Comparison of ENCODE assay signal across 28 cellular contexts in genomic region chr9:122366074-122366672, GRCh38. TPM values are rescaled to one million over a fixed set of nuclear protein-coding genes. Genes with fewer than 3 reads are reported as not detected.
DNase-seq lines count a peak whose midpoint lies in the region; ATAC-seq and TF ChIP-seq lines count a peak whose summit lies in the region.
"Had no signal": no experiment of that assay in that cellular context is flagged by ENCODE, and none has a peak within 500 bp of the region (broad histone marks: within the 10 kb centered on the region; RNA-seq: fewer than 3 reads in every experiment).

No MANE protein-coding gene starts in this region.

- no TSS peak for BruUV-seq in PC-3 (replicated peaks; lab: Mats Ljungman, UMichigan)

- TF ChIP-seq CTCF in PC-3 (conservative IDR thresholded peaks at IDR 0.05; ENCODE audit: low read depth, low read length), result no peak
- no peak for TF ChIP-seq CTCF in esophagus muscularis mucosa (IDR thresholded peaks at IDR 0.05)
- TF ChIP-seq CTCF in prostate gland (IDR thresholded peaks at IDR 0.05), result no peak

- POLR2A ChIA-PET in PC-3 (lab: Charles Lee; ENCODE audit: unreplicated experiment), result no interaction called here

- H3K36me3 ChIP-seq in PC-3 (ENCODE audit: low read depth, low read length) (no peaks in the 10 kb centered on the region), esophagus muscularis mucosa (no peaks in the 10 kb centered on the region), prostate gland (no peaks in the 10 kb centered on the region), mesendoderm (ENCODE audit: control insufficient read depth, insufficient read depth, low read length) (no peaks in the 10 kb centered on the region)
- H3K36me3 ChIP-seq: pancreas, right lobe of liver, suprapubic skin had no signal

- H2BK15ac ChIP-seq in mesendoderm (replicated peaks; ENCODE audit: low read depth), result no peak overlapping the region

- H3K9ac ChIP-seq in PC-3 (ENCODE audit: low read length), result no peak overlapping the region
- H3K9ac ChIP-seq in mesendoderm (ENCODE audit: low read length), result no peak overlapping the region

- H3K4me1 ChIP-seq in PC-3 (ENCODE audit: insufficient read depth, low read length) (peaks cover 23% of the 10 kb centered on the region), esophagus muscularis mucosa (peaks cover 8 to 59% (median 47%) of the 10 kb centered on the region in 4 donors), prostate gland (replicated peaks) (peaks cover 3% of the 10 kb centered on the region), mesendoderm (ENCODE audit: control insufficient read depth, low read depth, low read length) (no peaks in the 10 kb centered on the region)
- H3K4me1 ChIP-seq: right lobe of liver had no signal

- H3K4me3 ChIP-seq in PC-3 (ENCODE audit: low read length), result no peak overlapping the region
- H3K4me3 ChIP-seq in esophagus muscularis mucosa, result no peak overlapping the region
- H3K4me3 ChIP-seq in prostate gland, result no peak overlapping the region
- no peak overlapping the region for H3K4me3 ChIP-seq in mesendoderm (ENCODE audit: low read length)
- H3K4me3 ChIP-seq: pancreas, right lobe of liver, suprapubic skin had no signal

- WGBS in esophagus muscularis mucosa, result 71% methylated on average over 4 of the region's 6 CpGs
- WGBS in prostate gland, result 20% methylated on average over 6 of the region's 6 CpGs
- no CpG with 5 or more reads among the region's 6 CpGs for WGBS in mesendoderm (ENCODE audit: extremely low coverage, insufficient coverage, low lambda C conversion rate)

- H3K27ac ChIP-seq in PC-3 (ENCODE audit: low read length), result no peak overlapping the region
- peak overlapping the region; percentile 79 to 86 (median 82) for H3K27ac ChIP-seq in esophagus muscularis mucosa (replicated peaks in 1 of 4)
- peak overlapping the region in 1 of 2 donors; percentile 10 for H3K27ac ChIP-seq in prostate gland
- no peak overlapping the region for H3K27ac ChIP-seq in mesendoderm (ENCODE audit: low read depth, low read length)
- H3K27ac ChIP-seq: HL-60, pancreas, right lobe of liver, suprapubic skin had no signal

- no peak overlapping the region for H3K4ac ChIP-seq in mesendoderm (ENCODE audit: low read depth, low read length)

- no peaks in the 10 kb centered on the region for H3K9me3 ChIP-seq in PC-3 (ENCODE audit: low read length)
- no peaks in the 10 kb centered on the region for H3K9me3 ChIP-seq in esophagus muscularis mucosa
- no peaks in the 10 kb centered on the region for H3K9me3 ChIP-seq in prostate gland
- H3K9me3 ChIP-seq: pancreas, right lobe of liver, suprapubic skin had no signal

- ATAC-seq in PC-3, result no peak
- no peak for ATAC-seq in GM19328 (IDR thresholded peaks at IDR 0.05; ENCODE audit: unreplicated experiment)
- ATAC-seq: esophagus mucosa; natural killer cell treated with Interleukin-12 subunit alpha and Interleukin-12 subunit beta and Interleukin-15 and Interleukin-18, amount 100 ng/mL, for 72 hours; pancreas; right lobe of liver; stimulated activated naive B cell treated with anti-CD40 and anti-IgM and Interleukin-4, amounts not matched to agents 10 μg/mL and 1 μg/mL and 100 μg/mL, for 72 hours had no signal

- H3F3A ChIP-seq in PC-3 (ENCODE audit: low read length, unreplicated experiment), result no peaks in the 10 kb centered on the region

- H4K8ac ChIP-seq in mesendoderm (ENCODE audit: low read depth, low read length), result no peak overlapping the region

- H3K79me1 ChIP-seq in mesendoderm (ENCODE audit: low read length), result no peaks in the 10 kb centered on the region

- no peak overlapping the region for H3K18ac ChIP-seq in mesendoderm (ENCODE audit: low read length)

- H3K4me2 ChIP-seq in PC-3 (ENCODE audit: low read length) (no peak overlapping the region), mesendoderm (ENCODE audit: low read length) (no peak overlapping the region)

- H3K27me3 ChIP-seq in PC-3 (ENCODE audit: low read length) (peaks cover 1% of the 10 kb centered on the region; the same call in 1 of the 2 replicates), esophagus muscularis mucosa (no peaks in the 10 kb centered on the region), prostate gland (replicated peaks; ENCODE audit: insufficient read depth) (no peaks in the 10 kb centered on the region), mesendoderm (ENCODE audit: insufficient read depth, low read length, poor library complexity) (peaks cover 4% of the 10 kb centered on the region)
- H3K27me3 ChIP-seq: pancreas, right lobe of liver, suprapubic skin had no signal

- intact Hi-C loops in PC-3 (cut with micrococcal nuclease), result loop anchor here (10.0 kb wide), 1 partner anchor 89 kb away; no protein-coding TSS in a partner anchor
- intact Hi-C loops in esophagus muscularis mucosa (cut with DNase I), result no loop called here
- intact Hi-C loops in prostate gland (cut with DNase I), result no loop called here

- TF ChIP-seq POLR2A in esophagus muscularis mucosa (IDR thresholded peaks at IDR 0.05; ENCODE audit: low read depth) (no peak), prostate gland (IDR thresholded peaks at IDR 0.05) (no peak)

- H2AK5ac ChIP-seq in mesendoderm (ENCODE audit: low read length), result no peak overlapping the region

- CTCF ChIA-PET in PC-3 (lab: Charles Lee), result no interaction called here

- H4K20me1 ChIP-seq in PC-3 (ENCODE audit: low read length), result no peaks in the 10 kb centered on the region

- no peak for TF ChIP-seq EP300 in esophagus muscularis mucosa (IDR thresholded peaks at IDR 0.05)

- peak; percentile 76 for DNase-seq in EH (ENCODE audit: low read depth)
- DNase-seq in PC-3, result peak; percentile 34
- no peak for DNase-seq in esophagus muscularis mucosa (ENCODE audit: extremely low spot score)
- peak; percentile 58 for DNase-seq in prostate gland (ENCODE audit: low spot score)
- DNase-seq in mesendoderm, result no peak
- no peak for DNase-seq in activated naive CD4-positive, alpha-beta T cell treated with anti-CD3 and anti-CD28 coated beads, Interleukin-2, amount 50 U/mL, for 16 hours
- DNase-seq in activated naive CD4-positive, alpha-beta T cell (lab: John Stamatoyannopoulos, UW), result no peak
- DNase-seq: activated CD4-positive, alpha-beta T cell treated with anti-CD3 and anti-CD28 coated beads, Interleukin-2, amount 50 U/mL, for 4 hours; activated CD4-positive, CD25-positive, alpha-beta regulatory T cell; activated naive CD4-positive, alpha-beta T cell treated with anti-CD3 and anti-CD28 coated beads for 36 hours; amygdala; CD8-positive, alpha-beta memory T cell; DMS 273 treated with DMSO at 0.1 percent for 48 hours; effector memory CD4-positive, alpha-beta T cell; GOT3; islet precursor cell; NCI-H146; NCI-H526; pancreas; right lobe of liver; stimulated activated naive B cell treated with anti-CD40 and anti-IgM and Interleukin-4, amounts not matched to agents 10 μg/mL and 1 μg/mL and 100 μg/mL, for 72 hours; SW 1271; T1000 had no signal

- no peak overlapping the region for H2BK120ac ChIP-seq in mesendoderm (ENCODE audit: low read depth, low read length)

- no peak overlapping the region for H3K23ac ChIP-seq in mesendoderm (ENCODE audit: low read length)

- no peak overlapping the region for H4K5ac ChIP-seq in mesendoderm (ENCODE audit: low read length)

- H2AFZ ChIP-seq in PC-3 (ENCODE audit: low read length), result no peak overlapping the region

- no peak overlapping the region for H2BK5ac ChIP-seq in mesendoderm (ENCODE audit: low read length)

- no peak overlapping the region for H3K56ac ChIP-seq in mesendoderm (ENCODE audit: low read length)

- H3K79me2 ChIP-seq in PC-3 (ENCODE audit: low read length) (no peaks in the 10 kb centered on the region), mesendoderm (ENCODE audit: control insufficient read depth, insufficient read depth, low read length) (no peaks in the 10 kb centered on the region)

- H3K9me2 ChIP-seq in PC-3 (replicated peaks; ENCODE audit: low read length), result no peaks in the 10 kb centered on the region

RNA-seq across cellular contexts. Expression of gene PTGS1, which starts 4.7 kb away (rescaled TPM):
- total RNA-seq in PC-3 (2014; rRNA removed), result 0.44 and 0.86 TPM in 2 replicates
- total RNA-seq in esophagus muscularis mucosa, result 100 to 1,000 TPM in 1 of 4 donors, 10 to 100 TPM in 3; 72.2 to 119 (median 84.1) TPM
- total RNA-seq in prostate gland, result 1 to 10 TPM; 4.6 to 6.2 TPM
- polyA plus RNA-seq in mesendoderm (2013, experiment 1 of 2), result 0.07 TPM
- polyA plus RNA-seq in mesendoderm (2013, experiment 2 of 2), result 0.10 TPM
- total RNA-seq: activated naive CD4-positive, alpha-beta T cell treated with anti-CD3 and anti-CD28 coated beads for 36 hours had no signal
- polyA plus RNA-seq: CD8-positive, alpha-beta memory T cell had no signal

Comparison
In these comparisons a context has a peak if more than half of its experiments do, and no peak if none do; other contexts are left out.
1. DNase-seq: peak in EH (single experiment), PC-3 (single experiment) and prostate gland (single experiment); none in esophagus muscularis mucosa (single experiment), mesendoderm (single experiment), activated naive CD4-positive, alpha-beta T cell treated with anti-CD3 and anti-CD28 coated beads, Interleukin-2, amount 50 U/mL, for 16 hours (single experiment) and activated naive CD4-positive, alpha-beta T cell (0 of 4).
2. H3K27ac ChIP-seq: peak in esophagus muscularis mucosa (4 of 4); none in PC-3 (single experiment) and mesendoderm (single experiment).
3. RNA of gene PTGS1, which starts 4.7 kb away (total RNA-seq): 72.2 to 119 TPM in esophagus muscularis mucosa; 4.6 to 6.2 TPM in prostate gland and 0.44 to 0.86 TPM in PC-3; every median in the first group is over 10 times any median in the second.